2 cellular contexts compared by ENCODE assay signal in genomic region chr18:26034850-26035497, GRCh38.
TF ChIP-seq lines count a peak whose summit lies in the region.

No MANE protein-coding gene starts in this region.

TF ChIP-seq in liver, 16 proteins besides CTCF, POLR2A, EP300 and RAD21 (continued from another document):
- TF ChIP-seq, protein P1, sequence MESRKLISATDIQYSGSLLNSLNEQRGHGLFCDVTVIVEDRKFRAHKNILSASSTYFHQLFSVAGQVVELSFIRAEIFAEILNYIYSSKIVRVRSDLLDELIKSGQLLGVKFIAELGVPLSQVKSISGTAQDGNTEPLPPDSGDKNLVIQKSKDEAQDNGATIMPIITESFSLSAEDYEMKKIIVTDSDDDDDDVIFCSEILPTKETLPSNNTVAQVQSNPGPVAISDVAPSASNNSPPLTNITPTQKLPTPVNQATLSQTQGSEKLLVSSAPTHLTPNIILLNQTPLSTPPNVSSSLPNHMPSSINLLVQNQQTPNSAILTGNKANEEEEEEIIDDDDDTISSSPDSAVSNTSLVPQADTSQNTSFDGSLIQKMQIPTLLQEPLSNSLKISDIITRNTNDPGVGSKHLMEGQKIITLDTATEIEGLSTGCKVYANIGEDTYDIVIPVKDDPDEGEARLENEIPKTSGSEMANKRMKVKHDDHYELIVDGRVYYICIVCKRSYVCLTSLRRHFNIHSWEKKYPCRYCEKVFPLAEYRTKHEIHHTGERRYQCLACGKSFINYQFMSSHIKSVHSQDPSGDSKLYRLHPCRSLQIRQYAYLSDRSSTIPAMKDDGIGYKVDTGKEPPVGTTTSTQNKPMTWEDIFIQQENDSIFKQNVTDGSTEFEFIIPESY (IDR thresholded peaks at IDR 0.05) = no peak
- TF ChIP-seq TAF1 (conservative IDR thresholded peaks at IDR 0.05) (no peak), FOXA1 (IDR thresholded peaks at IDR 0.05) (no peak), SP1 (IDR thresholded peaks at IDR 0.05) (no peak), JUND (IDR thresholded peaks at IDR 0.05) (no peak), NR2F2 (IDR thresholded peaks at IDR 0.05) (no peak), HNF4A (conservative IDR thresholded peaks at IDR 0.05) (peak in 1 of 2 donors; percentile 16), HNF4G (IDR thresholded peaks at IDR 0.05) (no peak)
- TF ChIP-seq, protein P2, sequence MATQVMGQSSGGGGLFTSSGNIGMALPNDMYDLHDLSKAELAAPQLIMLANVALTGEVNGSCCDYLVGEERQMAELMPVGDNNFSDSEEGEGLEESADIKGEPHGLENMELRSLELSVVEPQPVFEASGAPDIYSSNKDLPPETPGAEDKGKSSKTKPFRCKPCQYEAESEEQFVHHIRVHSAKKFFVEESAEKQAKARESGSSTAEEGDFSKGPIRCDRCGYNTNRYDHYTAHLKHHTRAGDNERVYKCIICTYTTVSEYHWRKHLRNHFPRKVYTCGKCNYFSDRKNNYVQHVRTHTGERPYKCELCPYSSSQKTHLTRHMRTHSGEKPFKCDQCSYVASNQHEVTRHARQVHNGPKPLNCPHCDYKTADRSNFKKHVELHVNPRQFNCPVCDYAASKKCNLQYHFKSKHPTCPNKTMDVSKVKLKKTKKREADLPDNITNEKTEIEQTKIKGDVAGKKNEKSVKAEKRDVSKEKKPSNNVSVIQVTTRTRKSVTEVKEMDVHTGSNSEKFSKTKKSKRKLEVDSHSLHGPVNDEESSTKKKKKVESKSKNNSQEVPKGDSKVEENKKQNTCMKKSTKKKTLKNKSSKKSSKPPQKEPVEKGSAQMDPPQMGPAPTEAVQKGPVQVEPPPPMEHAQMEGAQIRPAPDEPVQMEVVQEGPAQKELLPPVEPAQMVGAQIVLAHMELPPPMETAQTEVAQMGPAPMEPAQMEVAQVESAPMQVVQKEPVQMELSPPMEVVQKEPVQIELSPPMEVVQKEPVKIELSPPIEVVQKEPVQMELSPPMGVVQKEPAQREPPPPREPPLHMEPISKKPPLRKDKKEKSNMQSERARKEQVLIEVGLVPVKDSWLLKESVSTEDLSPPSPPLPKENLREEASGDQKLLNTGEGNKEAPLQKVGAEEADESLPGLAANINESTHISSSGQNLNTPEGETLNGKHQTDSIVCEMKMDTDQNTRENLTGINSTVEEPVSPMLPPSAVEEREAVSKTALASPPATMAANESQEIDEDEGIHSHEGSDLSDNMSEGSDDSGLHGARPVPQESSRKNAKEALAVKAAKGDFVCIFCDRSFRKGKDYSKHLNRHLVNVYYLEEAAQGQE (IDR thresholded peaks at IDR 0.05) = no peak

TF ChIP-seq in HepG2, 621 proteins besides CTCF, POLR2A, EP300 and RAD21 (continued from another document):
- TF ChIP-seq SRSF4 (IDR thresholded peaks at IDR 0.05; ENCODE audit: low read depth, low read length, poor library complexity, severe bottlenecking) = no peak
